29 cellular contexts compared by ENCODE assay signal in genomic region chr16:49529646-49530045, GRCh38.
DNase-seq lines count a peak whose midpoint lies in the region; ATAC-seq, FAIRE-seq and TF ChIP-seq lines count a peak whose summit lies in the region.
"Had no signal": no experiment of that assay in that cellular context is flagged by ENCODE, and none has a peak within 500 bp of the region (broad histone marks: within the 10 kb centered on the region; RNA-seq: fewer than 3 reads in every experiment).

No MANE protein-coding gene starts in this region.

- H3K4me1 Mint-ChIP-seq in type B pancreatic cell (ENCODE audit: unreplicated experiment) (peaks cover 56% of the 10 kb centered on the region), T-helper 17 cell (peaks cover 2% of the 10 kb centered on the region), progenitor cell of endocrine pancreas (ENCODE audit: low read depth) (peaks cover 21% of the 10 kb centered on the region)

- TF ChIP-seq CTCF in type B pancreatic cell (conservative IDR thresholded peaks at IDR 0.05) (no peak), progenitor cell of endocrine pancreas (IDR thresholded peaks at IDR 0.05; ENCODE audit: unreplicated experiment) (no peak)

- TF ChIP-seq POLR2A in GM12891 (IDR thresholded peaks at IDR 0.05; ENCODE audit: low read depth, low read length): no peak

- ATAC-seq in T-helper 17 cell: no peak
- ATAC-seq in GM18873 (IDR thresholded peaks at IDR 0.05; ENCODE audit: low FRiP score, unreplicated experiment): no peak
- ATAC-seq: effector memory CD8-positive, alpha-beta T cell; left lobe of liver; psoas muscle had no signal

- H3K27ac Mint-ChIP-seq in type B pancreatic cell (no peak overlapping the region), T-helper 17 cell (no peak overlapping the region), progenitor cell of endocrine pancreas (no peak overlapping the region)
- H3K27ac Mint-ChIP-seq: activated naive CD8-positive, alpha-beta T cell; effector memory CD8-positive, alpha-beta T cell had no signal

- H3K4me3 Mint-ChIP-seq in type B pancreatic cell (peak overlapping the region; percentile 49), T-helper 17 cell (no peak overlapping the region), progenitor cell of endocrine pancreas (ENCODE audit: low read depth) (no peak overlapping the region)
- H3K4me3 Mint-ChIP-seq: effector memory CD8-positive, alpha-beta T cell; H9 had no signal

- peaks cover 32% of the 10 kb centered on the region for H3K27me3 Mint-ChIP-seq in type B pancreatic cell
- peaks cover 22% of the 10 kb centered on the region for H3K27me3 Mint-ChIP-seq in T-helper 17 cell
- no peaks in the 10 kb centered on the region for H3K27me3 Mint-ChIP-seq in progenitor cell of endocrine pancreas
- H3K27me3 Mint-ChIP-seq: activated naive CD8-positive, alpha-beta T cell had no signal

- H3K36me3 Mint-ChIP-seq in type B pancreatic cell (peaks cover 3% of the 10 kb centered on the region), T-helper 17 cell (ENCODE audit: low read depth) (no peaks in the 10 kb centered on the region), progenitor cell of endocrine pancreas (ENCODE audit: insufficient read depth) (no peaks in the 10 kb centered on the region)
- H3K36me3 Mint-ChIP-seq: activated naive CD8-positive, alpha-beta T cell had no signal

- H3K9me3 ChIP-seq in T-helper 17 cell (ENCODE audit: control insufficient read depth, low read length, poor library complexity, severe bottlenecking): no peaks in the 10 kb centered on the region
- H3K9me3 ChIP-seq: MG63, Peyer's patch, psoas muscle, tibial nerve had no signal

- no peak for FAIRE-seq in GM12891 (lab: Jason Lieb, UNC)

- no peak for DNase-seq in GM12891 (ENCODE audit: insufficient read length, low spot score)
- peak; percentile 87 for DNase-seq in NCI-H69 (lab: John Stamatoyannopoulos, UW)
- DNase-seq in left kidney (ENCODE audit: low read depth, low spot score): peak; percentile 75
- DNase-seq in type B pancreatic cell (ENCODE audit: extremely low spot score, unreplicated experiment): no peak
- DNase-seq in T-helper 17 cell: no peak
- no peak for DNase-seq in progenitor cell of endocrine pancreas (ENCODE audit: low spot score, unreplicated experiment)
- DNase-seq: activated CD4-positive, alpha-beta T cell treated with anti-CD3 and anti-CD28 coated beads for 48 hours; activated effector memory CD4-positive, alpha-beta T cell treated with Interleukin-2 at 50 U/mL for 16 hours; activated T-cell treated with anti-CD3 and anti-CD28 coated beads, Interleukin-2, amount 50 U/mL, for 1 hour; anterior cingulate cortex; cortex of kidney; DND-41; effector memory CD8-positive, alpha-beta T cell; erythroblast; GF-D8; H9; MG63; NCI-H1105; NCI-H1930; NCI-H524 treated with DMSO at 0.1 percent for 48 hours; occipital lobe; Peyer's patch; psoas muscle; SIG-M5; stimulated activated CD4-positive, alpha-beta T cell treated with anti-CD3 and anti-CD28 coated beads, Interleukin-4, amount 100 ng/mL, for 1 hour had no signal

- H3K9me3 Mint-ChIP-seq in type B pancreatic cell (no peaks in the 10 kb centered on the region), progenitor cell of endocrine pancreas (ENCODE audit: low read depth) (no peaks in the 10 kb centered on the region)
- H3K9me3 Mint-ChIP-seq: effector memory CD8-positive, alpha-beta T cell; H9 had no signal

TF ChIP-seq in GM12891, 5 proteins besides CTCF, POLR2A, EP300 and RAD21:
- TF ChIP-seq POU2F2 (IDR thresholded peaks at IDR 0.05; ENCODE audit: low read depth, low read length) (no peak), PAX5 (IDR thresholded peaks at IDR 0.05; ENCODE audit: insufficient read depth, low read length, severe bottlenecking) (peak; percentile 24), POLR2AphosphoS5 (IDR thresholded peaks at IDR 0.05; ENCODE audit: low read depth, low read length) (no peak), TAF1 (IDR thresholded peaks at IDR 0.05; ENCODE audit: low read depth, low read length) (no peak), SPI1 (IDR thresholded peaks at IDR 0.05; ENCODE audit: low read depth, low read length) (no peak)

Comparison
In these comparisons a context has a peak if more than half of its experiments do, and no peak if none do; other contexts are left out.
1. DNase-seq: peak in NCI-H69 (single experiment) and left kidney (single experiment); none in GM12891 (single experiment), type B pancreatic cell (single experiment), T-helper 17 cell (0 of 3) and progenitor cell of endocrine pancreas (single experiment).